In the genomic region with DNA sequence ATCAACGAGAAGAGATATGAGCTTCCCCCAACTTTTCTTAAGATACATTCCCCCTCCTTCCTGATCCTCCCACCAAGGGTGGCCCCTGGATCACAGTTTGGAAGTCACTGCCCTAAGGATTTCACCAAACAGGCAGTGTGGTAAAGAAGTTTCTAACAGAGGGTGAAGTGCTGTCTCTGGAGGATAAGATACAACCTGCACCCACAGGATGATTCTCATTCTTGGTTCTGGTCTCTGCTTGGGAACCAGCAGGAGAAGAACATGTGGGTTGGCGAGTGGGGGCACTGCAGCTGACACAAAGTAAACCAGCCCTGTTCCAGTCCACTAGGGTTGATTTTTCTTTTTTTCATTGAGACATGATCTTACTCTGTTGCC, we compare ENCODE assay signal across 12 cellular contexts. TPM values are rescaled to one million over a fixed set of nuclear protein-coding genes. Genes with fewer than 3 reads are reported as not detected.
DNase-seq lines count a peak whose midpoint lies in the region; FAIRE-seq and TF ChIP-seq lines count a peak whose summit lies in the region.
"Had no signal": no experiment of that assay in that cellular context is flagged by ENCODE, and none has a peak within 500 bp of the region (broad histone marks: within the 10 kb centered on the region; RNA-seq: fewer than 3 reads in every experiment).

No MANE protein-coding gene starts in this region.

- CTCF ChIA-PET in HEK293 (lab: Yijun Ruan, JAX), result interaction anchor here (0.6 to 3.8 kb wide), 15 partner anchors 8 to 504 kb away, joined by 3 to 33 read pairs (median 5); a partner anchor contains a TSS

- H3K4me1 Mint-ChIP-seq in activated T-helper 1 cell treated with anti-CD3 and anti-CD28 coated beads, Interleukin-12 subunit alpha, Interleukin-12 subunit beta, Interleukin-2, Interleukin-4 antibody, amounts not matched to agents 30 ng/mL and 10 ng/mL and 1 ng/mL, durations not matched to agents 14 hours and 24 hours and 36 hours (ENCODE audit: low read depth), result peaks cover 91% of the 10 kb centered on the region

- H3K9me3 ChIP-seq in HEK293 (ENCODE audit: control insufficient read depth, insufficient read depth, low read depth, low read length), result no peaks in the 10 kb centered on the region
- no peaks in the 10 kb centered on the region for H3K9me3 ChIP-seq in hepatocyte (ENCODE audit: low read depth)
- H3K9me3 ChIP-seq in stomach, result no peaks in the 10 kb centered on the region

- H3K4me1 ChIP-seq in HEK293 (ENCODE audit: control insufficient read depth, insufficient read depth, low read length) (no peaks in the 10 kb centered on the region), hepatocyte (ENCODE audit: insufficient read depth) (peaks cover 79% of the 10 kb centered on the region), stomach (peaks cover 77 to 100% (median 96%) of the 10 kb centered on the region in 4 donors)

- no peaks in the 10 kb centered on the region for H3K27me3 Mint-ChIP-seq in activated T-helper 1 cell treated with anti-CD3 and anti-CD28 coated beads, Interleukin-12 subunit alpha, Interleukin-12 subunit beta, Interleukin-2, Interleukin-4 antibody, amounts not matched to agents 30 ng/mL and 10 ng/mL and 1 ng/mL, durations not matched to agents 14 hours and 24 hours and 36 hours (ENCODE audit: insufficient read depth)

- 66% methylated on average over 2 of the region's 2 CpGs for WGBS in hepatocyte (ENCODE audit: low lambda C conversion rate, missing lambda C conversion rate)
- 35 to 51% (median 38%) methylated on average over 2 of the region's 2 CpGs for WGBS in stomach, 5 donors

- DNase-seq in activated T-helper 1 cell treated with anti-CD3 and anti-CD28 coated beads, Interleukin-12 subunit alpha, Interleukin-12 subunit beta, Interleukin-2, Interleukin-4 antibody, amounts not matched to agents 30 ng/mL and 10 ng/mL and 1 ng/mL, durations not matched to agents 14 hours and 24 hours and 36 hours (ENCODE audit: low spot score), result no peak
- DNase-seq in hepatocyte (ENCODE audit: low spot score), result no peak
- no peak for DNase-seq in stomach
- no peak for DNase-seq in GM12891 (ENCODE audit: insufficient read length, low spot score)
- DNase-seq in cortex of kidney (lab: John Stamatoyannopoulos, UW), result no peak
- no peak for DNase-seq in CD1c-positive myeloid dendritic cell (ENCODE audit: extremely low spot score)
- DNase-seq: activated CD4-positive, alpha-beta T cell treated with anti-CD3 and anti-CD28 coated beads for 48 hours; anterior cingulate cortex; DMS79; erythroblast; NCI-H526 had no signal

- peak overlapping the region; percentile 48 for H3K4me2 ChIP-seq in hepatocyte

- no peak overlapping the region for H3K27ac ChIP-seq in HEK293 (ENCODE audit: extremely low read depth, low read depth, low read length)
- peak overlapping the region; percentile 86 for H3K27ac ChIP-seq in hepatocyte
- H3K27ac ChIP-seq in stomach, result peak overlapping the region in 3 of 5 donors; percentile 52 to 82 (median 53)

- no peak overlapping the region for H3K4me3 Mint-ChIP-seq in activated T-helper 1 cell treated with anti-CD3 and anti-CD28 coated beads, Interleukin-12 subunit alpha, Interleukin-12 subunit beta, Interleukin-2, Interleukin-4 antibody, amounts not matched to agents 30 ng/mL and 10 ng/mL and 1 ng/mL, durations not matched to agents 14 hours and 24 hours and 36 hours

- H3K9me2 ChIP-seq in hepatocyte (replicated peaks; ENCODE audit: insufficient read depth), result no peaks in the 10 kb centered on the region

- no peak; the same call in 1 of the 2 replicates for TF ChIP-seq CTCF in HEK293 (tag by site-specific recombination; IDR thresholded peaks at IDR 0.05)
- no peak for TF ChIP-seq CTCF in hepatocyte (IDR thresholded peaks at IDR 0.05; ENCODE audit: poor library complexity)
- TF ChIP-seq CTCF in stomach (IDR thresholded peaks at IDR 0.05), result no peak

- no peak overlapping the region for H2AFZ ChIP-seq in hepatocyte

- FAIRE-seq in GM12891 (lab: Jason Lieb, UNC), result no peak

- no peak for TF ChIP-seq POLR2A in stomach (IDR thresholded peaks at IDR 0.05)
- no peak for TF ChIP-seq POLR2A in GM12891 (IDR thresholded peaks at IDR 0.05; ENCODE audit: low read depth, low read length)

- peaks cover 100% of the 10 kb centered on the region for H3K79me2 ChIP-seq in hepatocyte

- H3K4me3 ChIP-seq in HEK293 (ENCODE audit: low read depth, low read length) (no peak overlapping the region), hepatocyte (no peak overlapping the region), stomach (peak overlapping the region in 2 of 4 donors; percentile 12 to 18)

- peak overlapping the region; percentile 11 for H3K27ac Mint-ChIP-seq in activated T-helper 1 cell treated with anti-CD3 and anti-CD28 coated beads, Interleukin-12 subunit alpha, Interleukin-12 subunit beta, Interleukin-2, Interleukin-4 antibody, amounts not matched to agents 30 ng/mL and 10 ng/mL and 1 ng/mL, durations not matched to agents 14 hours and 24 hours and 36 hours

- H3K36me3 ChIP-seq in HEK293 (ENCODE audit: control insufficient read depth in 2 of 2, insufficient read depth in 1 of 2, low read length in 2 of 2), result peaks cover 0 to 3% of the 10 kb centered on the region in 2 experiments; a peak in 1 of 3 replicates
- H3K36me3 ChIP-seq in hepatocyte (replicated peaks; ENCODE audit: insufficient read depth, low read depth), result no peaks in the 10 kb centered on the region
- peaks cover 0 to 8% (median 0%) of the 10 kb centered on the region in 4 donors for H3K36me3 ChIP-seq in stomach

- peaks cover 44% of the 10 kb centered on the region for H3K36me3 Mint-ChIP-seq in activated T-helper 1 cell treated with anti-CD3 and anti-CD28 coated beads, Interleukin-12 subunit alpha, Interleukin-12 subunit beta, Interleukin-2, Interleukin-4 antibody, amounts not matched to agents 30 ng/mL and 10 ng/mL and 1 ng/mL, durations not matched to agents 14 hours and 24 hours and 36 hours (ENCODE audit: low read depth)

- H4K20me1 ChIP-seq in hepatocyte (ENCODE audit: insufficient read depth, poor library complexity, severe bottlenecking), result peaks cover 100% of the 10 kb centered on the region

- intact Hi-C loops in activated T-helper 1 cell treated with anti-CD3 and anti-CD28 coated beads, Interleukin-12 subunit alpha, Interleukin-12 subunit beta, Interleukin-2, Interleukin-4 antibody, amounts not matched to agents 30 ng/mL and 10 ng/mL and 1 ng/mL, durations not matched to agents 14 hours and 24 hours and 36 hours (cut with micrococcal nuclease), result no loop called here
- intact Hi-C loops in stomach (cut with DNase I; ENCODE audit: low total_unique reads), result no loop called here

- H3K9me3 Mint-ChIP-seq in activated T-helper 1 cell treated with anti-CD3 and anti-CD28 coated beads, Interleukin-12 subunit alpha, Interleukin-12 subunit beta, Interleukin-2, Interleukin-4 antibody, amounts not matched to agents 30 ng/mL and 10 ng/mL and 1 ng/mL, durations not matched to agents 14 hours and 24 hours and 36 hours, result peaks cover 4% of the 10 kb centered on the region

- POLR2A ChIA-PET in HEK293 (lab: Yijun Ruan, JAX), result interaction anchor here (1.2 to 1.6 kb wide), 4 partner anchors 9 to 90 kb away, joined by 3 to 16 read pairs (median 4); a partner anchor contains a TSS

- H3K27me3 ChIP-seq in hepatocyte (no peaks in the 10 kb centered on the region), stomach (no peaks in the 10 kb centered on the region)

- TF ChIP-seq EP300 in stomach (IDR thresholded peaks at IDR 0.05), result no peak

TF ChIP-seq in HEK293, 187 proteins besides CTCF, POLR2A, EP300 and RAD21 (continues in another document):
- TF ChIP-seq ZFHX2 (tag by site-specific recombination; conservative IDR thresholded peaks at IDR 0.05), result peak; percentile 42

TF ChIP-seq in GM12891, 5 proteins besides CTCF, POLR2A, EP300 and RAD21:
- no peak for TF ChIP-seq SPI1 (IDR thresholded peaks at IDR 0.05; ENCODE audit: low read depth, low read length)
- no peak for TF ChIP-seq POU2F2 (IDR thresholded peaks at IDR 0.05; ENCODE audit: low read depth, low read length)
- no peak for TF ChIP-seq PAX5 (IDR thresholded peaks at IDR 0.05; ENCODE audit: insufficient read depth, low read length, severe bottlenecking)
- no peak; the same call in 1 of the 2 replicates for TF ChIP-seq POLR2AphosphoS5 (IDR thresholded peaks at IDR 0.05; ENCODE audit: low read depth, low read length)
- TF ChIP-seq TAF1 (IDR thresholded peaks at IDR 0.05; ENCODE audit: low read depth, low read length), result no peak

RNA-seq across cellular contexts. Expression of a gene that starts 9.3 kb away (rescaled TPM):
- 68.2 and 71.2 TPM in 2 replicates for total RNA-seq in activated T-helper 1 cell treated with anti-CD3 and anti-CD28 coated beads, Interleukin-12 subunit alpha, Interleukin-12 subunit beta, Interleukin-2, Interleukin-4 antibody, amounts not matched to agents 30 ng/mL and 10 ng/mL and 1 ng/mL, durations not matched to agents 14 hours and 24 hours and 36 hours
- total RNA-seq in hepatocyte (88.3 and 112 TPM in 2 replicates), stomach (100 to 1,000 TPM in 4 of 5 donors, 10 to 100 TPM in 1; 37.1 to 223 (median 101) TPM)
- polyA plus RNA-seq in hepatocyte (87.3 and 90.2 TPM in 2 replicates), stomach (100 to 1,000 TPM in 2 of 3 donors, 10 to 100 TPM in 1; 84.6 to 144 (median 123) TPM)
- 15.0 TPM for polyA plus RNA-seq in GM12891 (2012; ENCODE audit: low read depth, missing spikeins)

RNA-seq across cellular contexts. Expression of a gene that starts 42.6 kb away (rescaled TPM):
- total RNA-seq in activated T-helper 1 cell treated with anti-CD3 and anti-CD28 coated beads, Interleukin-12 subunit alpha, Interleukin-12 subunit beta, Interleukin-2, Interleukin-4 antibody, amounts not matched to agents 30 ng/mL and 10 ng/mL and 1 ng/mL, durations not matched to agents 14 hours and 24 hours and 36 hours, result 326 and 333 TPM in 2 replicates
- 54.9 and 56.1 TPM in 2 replicates for total RNA-seq in hepatocyte
- polyA plus RNA-seq in hepatocyte, result 48.5 and 59.5 TPM in 2 replicates
- total RNA-seq in stomach, result 100 to 1,000 TPM in 1 of 5 donors, 10 to 100 TPM in 4; 22.6 to 178 (median 54.3) TPM
- polyA plus RNA-seq in stomach, result 100 to 1,000 TPM; 116 to 187 (median 144) TPM
- polyA plus RNA-seq in GM12891 (2012; ENCODE audit: low read depth, missing spikeins), result 339 TPM
